ENCODE assay signal across 1 cellular context in genomic region chr15:63090502-63091286, GRCh38.
TF ChIP-seq lines count a peak whose summit lies in the region.

No MANE protein-coding gene starts in this region.

TF ChIP-seq in SK-N-SH, 30 proteins besides CTCF, POLR2A, EP300 and RAD21 (continued from another document):
- TF ChIP-seq IRF3 (IDR thresholded peaks at IDR 0.05; ENCODE audit: low read depth, low read length) (no peak), ZBTB33 (IDR thresholded peaks at IDR 0.05; ENCODE audit: borderline replicate concordance, low read depth) (no peak), GATA2 (CRISPR knock-in tag; IDR thresholded peaks at IDR 0.05) (no peak), PBX3 (IDR thresholded peaks at IDR 0.05) (no peak), YY1 (IDR thresholded peaks at IDR 0.05; ENCODE audit: low read depth) (no peak), FOXM1 (IDR thresholded peaks at IDR 0.05; ENCODE audit: low read depth) (no peak), EZH2phosphoT487 (IDR thresholded peaks at IDR 0.05; ENCODE audit: borderline replicate concordance, low read depth) (no peak), SMC3 (IDR thresholded peaks at IDR 0.05; ENCODE audit: low read depth, low read length) (no peak)
